Comparison of ENCODE assay signal across 23 cellular contexts in the genomic region with DNA sequence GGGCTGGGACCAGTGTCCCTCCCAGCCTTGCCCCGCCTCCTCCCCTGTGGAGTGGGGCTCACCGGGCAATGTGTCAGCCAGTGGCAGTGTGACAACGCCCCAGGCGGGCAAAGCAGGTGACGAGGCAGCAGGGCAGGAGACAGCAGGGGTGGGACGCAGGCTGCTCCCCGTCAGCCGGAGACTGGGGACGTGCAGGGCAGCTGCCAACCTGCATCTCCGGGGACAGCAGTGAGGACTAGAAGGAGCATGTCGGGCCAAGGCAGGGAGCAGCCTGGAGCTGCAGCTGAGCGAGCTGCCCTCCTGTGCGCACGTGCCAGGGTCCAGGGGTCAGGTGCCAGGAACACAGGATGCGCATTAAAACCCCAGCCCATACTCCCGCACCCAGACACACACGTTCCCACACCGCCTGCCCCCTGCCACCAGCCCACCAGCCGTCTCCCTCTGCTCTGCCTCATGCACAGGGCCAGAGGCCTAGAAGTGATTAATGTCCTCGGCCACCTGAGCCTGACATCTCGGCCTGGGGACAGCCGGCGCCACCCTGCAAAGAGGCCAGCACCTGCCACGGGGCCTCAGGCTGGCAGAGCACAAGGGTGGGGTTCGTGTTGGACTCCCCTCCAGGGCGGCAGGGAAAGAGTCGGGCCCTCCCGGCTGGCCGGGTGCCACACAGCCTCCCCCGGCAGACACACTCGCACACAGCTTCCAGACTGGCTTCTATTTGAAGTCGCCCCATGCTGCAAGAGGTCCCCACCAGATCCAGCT.
"Had no signal": no experiment of that assay in that cellular context is flagged by ENCODE, and none has a peak within 500 bp of the region (broad histone marks: within the 10 kb centered on the region; RNA-seq: fewer than 3 reads in every experiment).

No MANE protein-coding gene starts in this region.

- DNase-seq: activated CD4-positive, alpha-beta memory T cell treated with anti-CD3 and anti-CD28 coated beads for 36 hours; activated CD4-positive, alpha-beta T cell treated with anti-CD3 and anti-CD28 coated beads for 48 hours; activated CD4-positive, CD25-positive, alpha-beta regulatory T cell; activated effector memory CD4-positive, alpha-beta T cell treated with anti-CD3 and anti-CD28 coated beads, Interleukin-2, amount 50 U/mL, for 16 hours; activated naive CD4-positive, alpha-beta T cell treated with anti-CD3 and anti-CD28 coated beads, Interleukin-2, amount 50 U/mL, for 16 hours; activated T-cell treated with anti-CD3 and anti-CD28 coated beads for 4 hours; brain microvascular endothelial cell; dermis blood vessel endothelial cell; effector memory CD4-positive, alpha-beta T cell; esophagus squamous epithelium; gastrocnemius medialis; head of caudate nucleus; midbrain; natural killer cell; ovary; stimulated activated CD4-positive, alpha-beta T cell treated with anti-CD3 and anti-CD28 coated beads, Interleukin-4, amount 100 ng/mL, for 24 hours; stimulated activated naive CD8-positive, alpha-beta T cell treated with anti-CD3 and anti-CD28 coated beads, Interleukin-15, Interleukin-2, amounts not matched to agents 100 U/mL and 50 U/mL, for 24 hours; T1000; tibial artery had no signal

- H3K27ac ChIP-seq: ascending aorta, brain microvascular endothelial cell, esophagus squamous epithelium, gastrocnemius medialis, neutrophil, ovary, prostate gland, right atrium auricular region, tibial artery had no signal

- H3K9me3 ChIP-seq: ascending aorta, esophagus squamous epithelium, gastrocnemius medialis, neutrophil, ovary, prostate gland, right atrium auricular region, tibial artery had no signal

- H3K36me3 ChIP-seq: ascending aorta, brain microvascular endothelial cell, esophagus squamous epithelium, gastrocnemius medialis, neutrophil, ovary, prostate gland, right atrium auricular region, tibial artery had no signal

- H3K27me3 ChIP-seq: ascending aorta, brain microvascular endothelial cell, ovary, right atrium auricular region had no signal

- H3K4me3 ChIP-seq: ascending aorta, esophagus squamous epithelium, gastrocnemius medialis, ovary, prostate gland, right atrium auricular region, tibial artery had no signal

- ATAC-seq: gastrocnemius medialis; stimulated activated naive CD8-positive, alpha-beta T cell treated with anti-CD3 and anti-CD28 coated beads, Interleukin-15, Interleukin-2, amounts not matched to agents 100 U/mL and 50 U/mL, for 24 hours had no signal
